Comparison of ENCODE assay signal across 1 cellular context in the genomic region with DNA sequence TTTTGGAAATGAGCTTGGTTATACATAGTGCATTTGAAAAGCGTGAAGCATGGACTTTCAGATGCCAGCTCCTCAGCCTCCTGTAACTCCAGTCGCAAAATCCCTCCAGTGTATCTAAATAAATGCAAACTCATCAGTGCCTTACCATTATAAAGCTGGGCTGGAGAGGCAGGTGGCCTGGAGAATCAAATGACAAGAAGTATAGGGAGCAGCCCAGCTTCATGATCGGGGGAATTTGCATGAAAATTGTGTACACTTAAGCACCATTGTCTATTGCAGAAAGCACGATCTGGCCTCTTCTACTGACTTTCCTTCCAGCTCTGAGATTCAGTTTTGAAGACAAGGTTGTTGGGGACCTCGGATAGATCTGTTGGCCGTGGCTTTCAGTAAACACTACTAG.
TF ChIP-seq lines count a peak whose summit lies in the region.

No MANE protein-coding gene starts in this region.

TF ChIP-seq in IMR-90, 13 proteins besides CTCF, POLR2A, EP300 and RAD21 (continued from another document):
- TF ChIP-seq, protein P1, sequence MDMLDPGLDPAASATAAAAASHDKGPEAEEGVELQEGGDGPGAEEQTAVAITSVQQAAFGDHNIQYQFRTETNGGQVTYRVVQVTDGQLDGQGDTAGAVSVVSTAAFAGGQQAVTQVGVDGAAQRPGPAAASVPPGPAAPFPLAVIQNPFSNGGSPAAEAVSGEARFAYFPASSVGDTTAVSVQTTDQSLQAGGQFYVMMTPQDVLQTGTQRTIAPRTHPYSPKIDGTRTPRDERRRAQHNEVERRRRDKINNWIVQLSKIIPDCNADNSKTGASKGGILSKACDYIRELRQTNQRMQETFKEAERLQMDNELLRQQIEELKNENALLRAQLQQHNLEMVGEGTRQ (IDR thresholded peaks at IDR 0.05; ENCODE audit: low read depth, low read length): no peak
- TF ChIP-seq CEBPB (IDR thresholded peaks at IDR 0.05; ENCODE audit: low read depth, low read length) (no peak), CHD1 (IDR thresholded peaks at IDR 0.05; ENCODE audit: low read depth, low read length) (no peak), RFX5 (IDR thresholded peaks at IDR 0.05; ENCODE audit: low read depth, low read length) (no peak), RCOR1 (IDR thresholded peaks at IDR 0.05; ENCODE audit: insufficient replicate concordance, low read length) (no peak), SMC3 (IDR thresholded peaks at IDR 0.05; ENCODE audit: low read depth, low read length) (no peak)
TF ChIP-seq in IMR-90: peak in this region for 0.
